In genomic region chr7:130009848-130010688, GRCh38 we compare ENCODE assay signal across 1 cellular context.
TF ChIP-seq lines count a peak whose summit lies in the region.

No MANE protein-coding gene starts in this region.

TF ChIP-seq in K562, 482 proteins besides CTCF, POLR2A, EP300 and RAD21 (continued from another document and continues in another):
- TF ChIP-seq SMARCB1 (IDR thresholded peaks at IDR 0.05; ENCODE audit: insufficient read length, low read depth) (peak; percentile 59), TBL1XR1 (IDR thresholded peaks at IDR 0.05; ENCODE audit: low read length in 2 of 2) (peak in 1 of 2 experiments; percentile 54; a peak in 2 of 4 replicates), PURB (CRISPR knock-in tag; IDR thresholded peaks at IDR 0.05; ENCODE audit: low read depth) (no peak), IFI16 (CRISPR knock-in tag; IDR thresholded peaks at IDR 0.05) (no peak), ZNF445 (CRISPR knock-in tag; IDR thresholded peaks at IDR 0.05; ENCODE audit: low read depth) (no peak), MCM2 (IDR thresholded peaks at IDR 0.05; ENCODE audit: low read depth) (no peak), ZNF75A (CRISPR knock-in tag; IDR thresholded peaks at IDR 0.05) (no peak), ETV6 (IDR thresholded peaks at IDR 0.05; ENCODE audit: borderline replicate concordance in 1 of 2, low read depth in 2 of 2, low read length in 1 of 2) (no peak), ETV6 (CRISPR knock-in tag; IDR thresholded peaks at IDR 0.05; ENCODE audit: borderline replicate concordance) (no peak), HNRNPK (IDR thresholded peaks at IDR 0.05; ENCODE audit: low read depth, low read length, poor library complexity, severe bottlenecking) (no peak), NR2C1 (IDR thresholded peaks at IDR 0.05) (no peak), NR2C1 (tag; IDR thresholded peaks at IDR 0.05) (peak; percentile 70; the same call in 1 of the 2 replicates), CLOCK (CRISPR knock-in tag; IDR thresholded peaks at IDR 0.05; ENCODE audit: borderline replicate concordance) (no peak), XRCC5 (IDR thresholded peaks at IDR 0.05; ENCODE audit: low read depth, low read length) (no peak), ZNF707 (CRISPR knock-in tag; conservative IDR thresholded peaks at IDR 0.05) (no peak), HDAC6 (IDR thresholded peaks at IDR 0.05; ENCODE audit: low read depth, low read length) (no peak), E2F5 (CRISPR knock-in tag; IDR thresholded peaks at IDR 0.05) (no peak), KDM1A (IDR thresholded peaks at IDR 0.05) (peak; percentile 11 to 49; a peak in 2 of 4 replicates), ADNP (tag; IDR thresholded peaks at IDR 0.05) (peak; percentile 63), ZNF124 (CRISPR knock-in tag; IDR thresholded peaks at IDR 0.05) (no peak), ZFP1 (CRISPR knock-in tag; IDR thresholded peaks at IDR 0.05) (no peak), ELF2 (CRISPR knock-in tag; IDR thresholded peaks at IDR 0.05) (no peak), ZBTB2 (IDR thresholded peaks at IDR 0.05) (peak; percentile 84), ZNF551 (CRISPR knock-in tag; IDR thresholded peaks at IDR 0.05) (no peak), DNMT1 (IDR thresholded peaks at IDR 0.05) (no peak), ZNF77 (CRISPR knock-in tag; IDR thresholded peaks at IDR 0.05) (no peak), ZBTB43 (CRISPR knock-in tag; IDR thresholded peaks at IDR 0.05) (no peak; the same call in 1 of the 2 replicates), PHF20 (IDR thresholded peaks at IDR 0.05; ENCODE audit: partially characterized antibody) (no peak), ESRRA (IDR thresholded peaks at IDR 0.05; ENCODE audit: borderline replicate concordance, low read depth) (peak; percentile 30), ZNF318 (IDR thresholded peaks at IDR 0.05; ENCODE audit: borderline replicate concordance in 1 of 2, low read depth in 1 of 2) (peak in 1 of 2 experiments; percentile 39; a peak in 1 of 4 replicates), ATF7 (IDR thresholded peaks at IDR 0.05) (peak; percentile 61), JUN (IDR thresholded peaks at IDR 0.05; ENCODE audit: borderline replicate concordance, low read depth, low read length) (peak; percentile 89), JUN (CRISPR knock-in tag; IDR thresholded peaks at IDR 0.05; ENCODE audit: borderline replicate concordance) (peak; percentile 97), TAF15 (IDR thresholded peaks at IDR 0.05; ENCODE audit: low read depth, low read length) (no peak), ZC3H11A (IDR thresholded peaks at IDR 0.05; ENCODE audit: low read depth, low read length) (no peak), GABPB1 (CRISPR knock-in tag; IDR thresholded peaks at IDR 0.05) (peak; percentile 76), NCOA6 (IDR thresholded peaks at IDR 0.05) (no peak), ZNF79 (CRISPR knock-in tag; IDR thresholded peaks at IDR 0.05; ENCODE audit: low read depth) (no peak), KDM2B (CRISPR knock-in tag; IDR thresholded peaks at IDR 0.05) (no peak), NKRF (IDR thresholded peaks at IDR 0.05; ENCODE audit: borderline replicate concordance) (no peak), ZNF311 (CRISPR knock-in tag; IDR thresholded peaks at IDR 0.05) (no peak), GATA2 (CRISPR knock-in tag; IDR thresholded peaks at IDR 0.05) (no peak), MBD1 (CRISPR knock-in tag; IDR thresholded peaks at IDR 0.05) (no peak), ZFP91 (CRISPR knock-in tag; IDR thresholded peaks at IDR 0.05) (no peak; the same call in 1 of the 2 replicates)
